In the genomic region with DNA sequence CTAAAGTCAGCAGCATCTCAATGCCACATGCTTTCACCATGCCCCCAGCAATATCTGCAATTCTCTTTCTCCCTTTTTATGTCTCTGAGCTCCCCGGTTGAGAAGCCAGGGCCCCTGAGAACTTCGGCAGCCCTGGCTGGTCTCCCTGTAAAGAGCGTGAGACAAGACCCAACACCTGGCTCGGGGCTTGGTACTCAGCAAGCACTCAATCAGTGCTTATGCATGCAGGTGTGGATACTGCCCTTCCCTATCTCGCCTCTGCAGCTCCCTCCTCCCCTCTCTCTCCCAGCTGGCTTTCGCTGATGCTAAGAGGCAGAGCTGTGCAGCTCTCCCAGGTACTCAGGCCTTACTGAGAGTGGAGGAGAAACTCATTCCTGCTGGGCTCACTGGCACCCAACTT, we compare ENCODE assay signal across 27 cellular contexts.
"Had no signal": no experiment of that assay in that cellular context is flagged by ENCODE, and none has a peak within 500 bp of the region (broad histone marks: within the 10 kb centered on the region; RNA-seq: fewer than 3 reads in every experiment).

No MANE protein-coding gene starts in this region.

- H3K4me3 ChIP-seq: colonic mucosa, gastroesophageal sphincter, hepatocyte, pancreas, prostate gland, smooth muscle cell, tibial nerve had no signal

- H3K4me1 ChIP-seq: colonic mucosa, gastroesophageal sphincter, pancreas, prostate gland, tibial nerve had no signal

- H3K9me3 ChIP-seq: colonic mucosa, gastroesophageal sphincter, pancreas, prostate gland, tibial nerve had no signal

- H3K4me1 Mint-ChIP-seq: mesothelial cell of epicardium, neural crest cell had no signal

- H3K4me3 Mint-ChIP-seq: activated CD4-positive, alpha-beta memory T cell treated with anti-CD3 and anti-CD28 coated beads for 36 hours; activated CD4-positive, alpha-beta T cell treated with anti-CD3 and anti-CD28 coated beads, Interleukin-2, amount 10 ng/mL, durations not matched to agents 24 days and 14 days; activated T-helper 1 cell treated with anti-CD3 and anti-CD28 coated beads, Interleukin-12 subunit alpha, Interleukin-12 subunit beta, Interleukin-2, Interleukin-4 antibody, amounts not matched to agents 30 ng/mL and 10 ng/mL and 1 ng/mL, durations not matched to agents 14 hours and 24 hours and 36 hours; mesothelial cell of epicardium; naive thymus-derived CD4-positive, alpha-beta T cell; neural crest cell had no signal

- DNase-seq: activated CD4-positive, alpha-beta memory T cell treated with anti-CD3 and anti-CD28 coated beads for 36 hours; activated CD4-positive, alpha-beta T cell treated with anti-CD3 and anti-CD28 coated beads, Interleukin-2, amount 10 ng/mL, durations not matched to agents 24 days and 14 days; activated CD8-positive, alpha-beta memory T cell treated with anti-CD3 and anti-CD28 coated beads, Interleukin-2, amount 50 U/mL, for 4 hours; activated gamma-delta T cell treated with Interleukin-2 at 50 U/mL for 16 hours; activated naive CD4-positive, alpha-beta T cell treated with anti-CD3 and anti-CD28 coated beads, Interleukin-2, amount 50 U/mL, for 16 hours; activated T-cell treated with anti-CD3 and anti-CD28 coated beads, Interleukin-2, amount 50 U/mL, for 1 hour; cerebellar nuclear complex; colonic mucosa; effector CD8-positive, alpha-beta T cell; kidney; left colon; naive thymus-derived CD4-positive, alpha-beta T cell; nucleus accumbens; retina; stimulated activated CD4-positive, alpha-beta T cell treated with anti-CD3 and anti-CD28 coated beads, Interleukin-15, amount 100 ng/mL, for 24 hours; stimulated activated CD4-positive, alpha-beta T cell treated with anti-CD3 and anti-CD28 coated beads, Interleukin-2, amount 100 ng/mL, for 24 hours; stimulated activated naive CD4-positive, alpha-beta T cell treated with Interleukin-2 at 50 U/mL for 16 hours; T-helper 9 cell had no signal

- H3K36me3 ChIP-seq: colonic mucosa, pancreas, prostate gland, tibial nerve had no signal

- H3K36me3 Mint-ChIP-seq: activated CD4-positive, alpha-beta memory T cell treated with anti-CD3 and anti-CD28 coated beads for 36 hours; naive thymus-derived CD4-positive, alpha-beta T cell had no signal

- H3K9me3 Mint-ChIP-seq: activated CD4-positive, alpha-beta memory T cell treated with anti-CD3 and anti-CD28 coated beads for 36 hours; activated CD4-positive, alpha-beta T cell treated with anti-CD3 and anti-CD28 coated beads, Interleukin-2, amount 10 ng/mL, durations not matched to agents 24 days and 14 days; activated T-helper 1 cell treated with anti-CD3 and anti-CD28 coated beads, Interleukin-12 subunit alpha, Interleukin-12 subunit beta, Interleukin-2, Interleukin-4 antibody, amounts not matched to agents 30 ng/mL and 10 ng/mL and 1 ng/mL, durations not matched to agents 14 hours and 24 hours and 36 hours; mesothelial cell of epicardium; naive thymus-derived CD4-positive, alpha-beta T cell; neural crest cell had no signal

- H3K27ac Mint-ChIP-seq: activated CD4-positive, alpha-beta memory T cell treated with anti-CD3 and anti-CD28 coated beads for 36 hours; activated CD4-positive, alpha-beta T cell treated with anti-CD3 and anti-CD28 coated beads, Interleukin-2, amount 10 ng/mL, durations not matched to agents 24 days and 14 days; activated T-helper 1 cell treated with anti-CD3 and anti-CD28 coated beads, Interleukin-12 subunit alpha, Interleukin-12 subunit beta, Interleukin-2, Interleukin-4 antibody, amounts not matched to agents 30 ng/mL and 10 ng/mL and 1 ng/mL, durations not matched to agents 14 hours and 24 hours and 36 hours; mesothelial cell of epicardium had no signal

- ATAC-seq: gastroesophageal sphincter; left colon; naive thymus-derived CD4-positive, alpha-beta T cell; pancreas had no signal

- H3K27me3 Mint-ChIP-seq: activated CD4-positive, alpha-beta memory T cell treated with anti-CD3 and anti-CD28 coated beads for 36 hours had no signal
